In the genomic region with DNA sequence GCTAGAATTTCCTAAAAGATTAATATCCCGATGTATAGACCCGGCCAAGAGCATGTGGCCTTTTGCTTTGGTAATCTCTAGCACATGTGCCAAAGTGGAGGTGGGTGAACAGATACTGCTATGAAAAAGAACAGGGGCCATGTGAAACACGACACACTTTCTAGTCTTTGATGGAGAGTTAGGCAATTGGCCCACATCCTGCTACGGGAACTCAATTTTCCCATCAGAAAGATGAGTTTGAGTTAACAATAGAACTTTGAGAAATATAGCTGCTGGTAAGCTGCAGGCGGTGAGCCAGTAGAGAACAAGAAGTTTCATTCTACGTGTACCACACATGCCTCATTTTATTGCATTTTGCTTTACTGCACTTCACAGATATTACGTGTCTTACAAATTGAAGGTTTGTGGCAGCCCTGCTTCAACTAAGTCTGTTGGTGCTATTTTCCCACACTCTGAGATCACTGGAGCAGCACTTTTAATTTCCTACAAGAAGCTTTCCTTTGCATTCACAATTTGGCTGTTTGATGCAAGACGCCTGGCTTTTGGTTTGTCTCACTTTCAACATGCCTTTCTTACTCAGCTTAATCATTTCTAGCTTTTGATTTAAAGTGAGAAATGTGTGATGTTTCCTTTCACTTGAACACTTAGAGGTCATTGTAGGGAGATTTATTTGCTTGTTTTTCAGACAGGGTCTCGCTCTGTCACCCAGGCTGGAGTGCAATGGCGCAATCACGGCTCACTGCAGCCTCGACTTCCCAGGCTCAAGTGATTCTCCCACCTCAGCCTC, we compare ENCODE assay signal across 10 cellular contexts. TPM values are rescaled to one million over a fixed set of nuclear protein-coding genes. Genes with fewer than 3 reads are reported as not detected.
DNase-seq lines count a peak whose midpoint lies in the region; ATAC-seq and TF ChIP-seq lines count a peak whose summit lies in the region.
"Had no signal": no experiment of that assay in that cellular context is flagged by ENCODE, and none has a peak within 500 bp of the region (broad histone marks: within the 10 kb centered on the region; RNA-seq: fewer than 3 reads in every experiment).

No MANE protein-coding gene starts in this region.

- H3K27me3 Mint-ChIP-seq in naive thymus-derived CD4-positive, alpha-beta T cell, result no peaks in the 10 kb centered on the region
- no peaks in the 10 kb centered on the region for H3K27me3 Mint-ChIP-seq in Calu3 (ENCODE audit: unreplicated experiment)

- peaks cover 0 to 6% (median 0%) of the 10 kb centered on the region in 3 experiments for H3K36me3 ChIP-seq in naive thymus-derived CD4-positive, alpha-beta T cell (ENCODE audit: control insufficient read depth in 2 of 3, insufficient read depth in 3 of 3, low read length in 3 of 3)
- H3K36me3 ChIP-seq: right atrium auricular region had no signal

- no peak overlapping the region for H3K27ac ChIP-seq in naive thymus-derived CD4-positive, alpha-beta T cell (ENCODE audit: low read depth, low read length)
- H3K27ac ChIP-seq: right atrium auricular region had no signal

- no peaks in the 10 kb centered on the region for H3K27me3 ChIP-seq in naive thymus-derived CD4-positive, alpha-beta T cell (ENCODE audit: control insufficient read depth in 2 of 2, insufficient read depth in 2 of 2, low read length in 2 of 2)
- H3K27me3 ChIP-seq: right atrium auricular region had no signal

- DNase-seq in naive thymus-derived CD4-positive, alpha-beta T cell, result peak in 3 of 9 donors; percentile 9 to 29 (median 17)
- no peak for DNase-seq in NAMALWA (ENCODE audit: low spot score)
- DNase-seq in DMS53 treated with DMSO at 0.1 percent for 48 hours (lab: John Stamatoyannopoulos, UW; ENCODE audit: unreplicated experiment), result no peak
- no peak for DNase-seq in Calu3
- DNase-seq: DMS 273 treated with DMSO at 0.1 percent for 48 hours, NCI-H1105 treated with DMSO at 0.1 percent for 48 hours had no signal

- no peak overlapping the region for H3K4me3 ChIP-seq in naive thymus-derived CD4-positive, alpha-beta T cell (ENCODE audit: low read length)
- H3K4me3 ChIP-seq: right atrium auricular region had no signal

- H3K27ac Mint-ChIP-seq in naive thymus-derived CD4-positive, alpha-beta T cell, result peak overlapping the region; percentile 37 to 84 (median 51)
- H3K27ac Mint-ChIP-seq in Calu3 (ENCODE audit: unreplicated experiment), result no peak overlapping the region

- H3K9me3 Mint-ChIP-seq in naive thymus-derived CD4-positive, alpha-beta T cell, result no peaks in the 10 kb centered on the region
- H3K9me3 Mint-ChIP-seq in Calu3 (ENCODE audit: low read depth, unreplicated experiment), result no peaks in the 10 kb centered on the region

- intact Hi-C loops in naive thymus-derived CD4-positive, alpha-beta T cell (cut with micrococcal nuclease), result no loop called here
- intact Hi-C loops in Calu3 (cut with micrococcal nuclease; ENCODE audit: unreplicated experiment), result no loop called here

- POLR2A ChIA-PET in naive thymus-derived CD4-positive, alpha-beta T cell (lab: Charles Lee), result no interaction called here

- H3K36me3 Mint-ChIP-seq in naive thymus-derived CD4-positive, alpha-beta T cell, result peaks cover 2 to 25% (median 8%) of the 10 kb centered on the region in 5 donors
- H3K36me3 Mint-ChIP-seq in Calu3 (ENCODE audit: insufficient read depth, unreplicated experiment), result no peaks in the 10 kb centered on the region

- peaks cover 9 to 30% (median 18%) of the 10 kb centered on the region in 7 donors for H3K4me1 Mint-ChIP-seq in naive thymus-derived CD4-positive, alpha-beta T cell
- no peaks in the 10 kb centered on the region for H3K4me1 Mint-ChIP-seq in Calu3 (ENCODE audit: low read depth, unreplicated experiment)

- CTCF ChIA-PET in naive thymus-derived CD4-positive, alpha-beta T cell (lab: Charles Lee), result interaction anchor here (0.6 to 2.5 kb wide), 3 partner anchors 27 to 267 kb away, joined by 4 to 9 read pairs (median 5); no protein-coding TSS in a partner anchor
- CTCF ChIA-PET in Calu3 (lab: Charles Lee), result no interaction called here

- TF ChIP-seq POLR2A in GM18505 (IDR thresholded peaks at IDR 0.05; ENCODE audit: borderline replicate concordance, extremely low read depth, insufficient read depth, insufficient read length), result no peak

- TF ChIP-seq CTCF in Calu3 (IDR thresholded peaks at IDR 0.05; ENCODE audit: unreplicated experiment), result no peak

- no TSS peak for BruUV-seq in Calu3 (replicated peaks; lab: Mats Ljungman, UMichigan)

- H3K9me3 ChIP-seq in naive thymus-derived CD4-positive, alpha-beta T cell (ENCODE audit: control insufficient read depth in 2 of 3, low read length in 3 of 3), result no peaks in the 10 kb centered on the region
- H3K9me3 ChIP-seq: right atrium auricular region had no signal

- H3K4me1 ChIP-seq in naive thymus-derived CD4-positive, alpha-beta T cell (ENCODE audit: control insufficient read depth in 2 of 2, insufficient read depth in 2 of 2, low read length in 2 of 2), result peaks cover 0 to 15% of the 10 kb centered on the region in 2 donors
- H3K4me1 ChIP-seq: right atrium auricular region had no signal

- H3K4me3 Mint-ChIP-seq in naive thymus-derived CD4-positive, alpha-beta T cell, result peak overlapping the region in 7 of 10 donors; percentile 22 to 34 (median 27)
- no peak overlapping the region for H3K4me3 Mint-ChIP-seq in Calu3 (ENCODE audit: low read depth, unreplicated experiment)

- ATAC-seq in GM18505 (IDR thresholded peaks at IDR 0.05; ENCODE audit: unreplicated experiment) (peak; percentile 62), GM21381 (IDR thresholded peaks at IDR 0.05; ENCODE audit: unreplicated experiment) (peak; percentile 50), HG03460 (IDR thresholded peaks at IDR 0.05; ENCODE audit: unreplicated experiment) (peak; percentile 50)
- ATAC-seq in naive thymus-derived CD4-positive, alpha-beta T cell, result no peak

RNA-seq across cellular contexts. Expression of a gene that starts 46.3 kb away (rescaled TPM):
- total RNA-seq in naive thymus-derived CD4-positive, alpha-beta T cell, result under 1 TPM in 2 of 5 experiments, not detected in 3; 0.40 to 0.54 TPM
- polyA plus RNA-seq in naive thymus-derived CD4-positive, alpha-beta T cell, result under 1 TPM; 0.13 to 0.92 TPM
- not detected in 2 replicates for total RNA-seq in Calu3 (2022)
- total RNA-seq: right atrium auricular region had no signal
